Comparison of ENCODE assay signal across 9 cellular contexts in genomic region chrX:21373637-21374162, GRCh38. TPM values are rescaled to one million over a fixed set of nuclear protein-coding genes. Genes with fewer than 3 reads are reported as not detected.
A peak's percentile ranks its signal among the peaks of the same experiment; 100 is the strongest.
DNase-seq lines count a peak whose midpoint lies in the region; ATAC-seq, FAIRE-seq and TF ChIP-seq lines count a peak whose summit lies in the region.
"Had no signal": no experiment of that assay in that cellular context is flagged by ENCODE, and none has a peak within 500 bp of the region (broad histone marks: within the 10 kb centered on the region; RNA-seq: fewer than 3 reads in every experiment).

No MANE protein-coding gene starts in this region.

- H3K27me3 Mint-ChIP-seq in nephron (ENCODE audit: low read depth), result peaks cover 41% of the 10 kb centered on the region

- peak overlapping the region; percentile 77 to 88 (median 86) for H3K4me3 Mint-ChIP-seq in nephron

- no peak for TF ChIP-seq POLR2A in vagina (IDR thresholded peaks at IDR 0.05)

- intact Hi-C loops in vagina (cut with DNase I), result no loop called here

- H3K27me3 ChIP-seq in vagina, result no peaks in the 10 kb centered on the region

- H3K4me3 ChIP-seq in vagina, result peak overlapping the region; percentile 47 to 49

- peak; percentile 60 for DNase-seq in AG20443 (ENCODE audit: low spot score)
- peak; percentile 34 for DNase-seq in effector CD8-positive, alpha-beta T cell (lab: John Stamatoyannopoulos, UW)
- DNase-seq in vagina (ENCODE audit: extremely low spot score in 2 of 2), result no peak
- DNase-seq in D721Med (ENCODE audit: insufficient read length, low spot score), result no peak

- H3K4me1 Mint-ChIP-seq in nephron, result peaks cover 7% of the 10 kb centered on the region

- H3K27ac ChIP-seq in VCaP (peak overlapping the region; percentile 62), vagina (no peak overlapping the region)

- H3K9me3 ChIP-seq in vagina, result no peaks in the 10 kb centered on the region

- peak; percentile 33 for ATAC-seq in GM19025 (IDR thresholded peaks at IDR 0.05; ENCODE audit: low read depth, unreplicated experiment)
- peak; percentile 27 for ATAC-seq in HG03196 (IDR thresholded peaks at IDR 0.05; ENCODE audit: unreplicated experiment)
- ATAC-seq: HCT116 had no signal

- no peaks in the 10 kb centered on the region for H3K36me3 ChIP-seq in vagina

- no peaks in the 10 kb centered on the region for H3K4me1 ChIP-seq in vagina

- no peak overlapping the region for H3K27ac Mint-ChIP-seq in nephron

- TF ChIP-seq CTCF in VCaP (conservative IDR thresholded peaks at IDR 0.05) (no peak), nephron (IDR thresholded peaks at IDR 0.05; ENCODE audit: unreplicated experiment in 3 of 3) (no peak), vagina (IDR thresholded peaks at IDR 0.05) (no peak), D721Med (IDR thresholded peaks at IDR 0.05; ENCODE audit: insufficient read depth, missing control alignments) (no peak)

- no peaks in the 10 kb centered on the region for H3K36me3 Mint-ChIP-seq in nephron (ENCODE audit: low read depth)

- no peaks in the 10 kb centered on the region for H3K9me3 Mint-ChIP-seq in nephron

- no peak for FAIRE-seq in D721Med (lab: Jason Lieb, UNC)

RNA-seq across cellular contexts. Expression of gene CNKSR2, which starts 0.5 kb away (rescaled TPM):
- 4.2 TPM for total RNA-seq in vagina

Comparison
In these comparisons a context has a peak if more than half of its experiments do, and no peak if none do; other contexts are left out.
1. DNase-seq: peak in AG20443 (single experiment) and effector CD8-positive, alpha-beta T cell (single experiment); none in vagina (0 of 2) and D721Med (single experiment).